9 cellular contexts compared by ENCODE assay signal in the genomic region with DNA sequence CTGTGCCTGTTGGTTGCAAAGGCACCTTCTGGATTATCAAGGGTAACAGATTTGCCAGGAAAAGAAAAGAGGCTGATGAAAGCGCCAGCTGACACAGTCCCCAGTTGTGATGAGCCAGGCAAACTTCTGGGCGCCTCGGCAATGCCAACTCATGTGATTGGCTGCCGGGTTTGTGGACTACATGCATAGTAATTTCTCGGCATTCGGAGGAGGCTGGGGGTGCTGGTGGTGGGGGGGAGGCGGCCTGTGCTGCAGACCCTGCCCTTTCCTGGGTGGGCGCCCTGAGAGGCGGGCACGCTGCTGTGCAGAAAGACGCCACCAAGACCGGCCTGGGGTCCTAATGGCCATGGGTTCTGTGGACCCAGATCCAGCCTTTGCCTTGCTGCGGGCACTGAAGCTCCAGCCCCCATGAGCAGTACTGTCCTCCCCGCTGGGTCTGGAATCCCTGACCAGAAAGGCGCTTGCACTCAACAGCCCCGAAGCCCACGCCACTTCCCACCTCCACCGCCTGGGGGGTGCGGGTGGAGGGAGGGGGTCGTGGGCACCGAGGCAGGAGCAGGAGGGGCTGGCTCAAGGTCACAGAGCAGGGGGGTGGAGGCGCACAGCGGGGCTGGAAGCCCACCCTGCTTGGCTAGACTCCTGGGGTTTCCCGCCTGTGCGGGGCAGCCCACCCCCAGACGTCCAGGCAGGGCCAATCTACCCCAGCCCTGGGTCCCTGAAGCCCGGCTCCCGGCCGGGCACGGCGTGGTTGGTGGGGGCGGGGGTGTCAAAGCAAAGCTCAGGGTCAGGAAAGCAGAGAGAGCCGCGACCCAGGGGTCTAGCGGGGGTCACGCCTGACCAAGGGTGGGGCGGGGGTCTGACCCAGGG. TPM values are rescaled to one million over a fixed set of nuclear protein-coding genes. Genes with fewer than 3 reads are reported as not detected.
DNase-seq lines count a peak whose midpoint lies in the region; ATAC-seq and TF ChIP-seq lines count a peak whose summit lies in the region.
"Had no signal": no experiment of that assay in that cellular context is flagged by ENCODE, and none has a peak within 500 bp of the region (broad histone marks: within the 10 kb centered on the region; RNA-seq: fewer than 3 reads in every experiment).

No MANE protein-coding gene starts in this region.

- intact Hi-C loops in Right ventricle myocardium superior (cut with DNase I), result no loop called here
- intact Hi-C loops in posterior vena cava (cut with DNase I), result no loop called here

- in situ Hi-C loops in SK-MEL-5 (cut with HindIII; ENCODE audit: low pct_unique_long_range_greater_than_20kb, low sequenced_read_pairs), result no loop called here

- ATAC-seq in Right ventricle myocardium superior (ENCODE audit: poor library complexity), result peak; percentile 56
- ATAC-seq in GM21390 (IDR thresholded peaks at IDR 0.05; ENCODE audit: unreplicated experiment), result no peak

- TF ChIP-seq CTCF in GM20000 (IDR thresholded peaks at IDR 0.05; ENCODE audit: extremely low read depth, missing control alignments), result no peak

- DNase-seq in EL (peak; percentile 25), SK-MEL-5 (ENCODE audit: low read depth, low spot score) (peak; percentile 28), Right ventricle myocardium superior (peak; percentile 72), posterior vena cava (ENCODE audit: low spot score) (peak; percentile 73), OCI-M1 (lab: John Stamatoyannopoulos, UW) (no peak), GM20000 (ENCODE audit: low spot score) (no peak), NOMO-1 (lab: John Stamatoyannopoulos, UW; ENCODE audit: unreplicated experiment in 2 of 2) (no peak)
- DNase-seq: activated CD4-positive, alpha-beta T cell treated with anti-CD3 and anti-CD28 coated beads, Interleukin-2, amount 10 ng/mL, durations not matched to agents 24 days and 14 days had no signal

RNA-seq across cellular contexts. Expression of gene DIRAS1, which starts 1.0 kb away (rescaled TPM):
- 7.2 and 7.3 TPM in 2 replicates for total RNA-seq in SK-MEL-5 (2014; rRNA removed; shearing (Covaris generic))
- polyA plus RNA-seq in SK-MEL-5 (2015; cell fraction: cytosol; rRNA removed), result 25.3 and 38.3 TPM in 2 replicates
- 14.2 and 14.4 TPM in 2 replicates for polyA plus RNA-seq in SK-MEL-5 (2015; cell fraction: nucleus; rRNA removed)
- 216 TPM for total RNA-seq in Right ventricle myocardium superior
- total RNA-seq in posterior vena cava, result 10 to 100 TPM; 11.6 to 21.7 TPM

RNA-seq across cellular contexts. Expression of gene GNG7, which starts 17.6 kb away (rescaled TPM):
- total RNA-seq in SK-MEL-5 (2014; rRNA removed; shearing (Covaris generic)), result 3.2 and 3.5 TPM in 2 replicates
- polyA plus RNA-seq in SK-MEL-5 (2015; cell fraction: cytosol; rRNA removed), result 16.5 and 19.5 TPM in 2 replicates
- 7.8 and 7.9 TPM in 2 replicates for polyA plus RNA-seq in SK-MEL-5 (2015; cell fraction: nucleus; rRNA removed)
- total RNA-seq in Right ventricle myocardium superior, result 35.2 TPM
- 1 to 10 TPM; 3.2 to 6.1 TPM for total RNA-seq in posterior vena cava

RNA-seq across cellular contexts. Expression of gene SLC39A3, which starts 19.7 kb away (rescaled TPM):
- 42.1 and 48.6 TPM in 2 replicates for total RNA-seq in SK-MEL-5 (2014; rRNA removed; shearing (Covaris generic))
- 89.5 and 91.7 TPM in 2 replicates for polyA plus RNA-seq in SK-MEL-5 (2015; cell fraction: cytosol; rRNA removed)
- 11.7 and 17.0 TPM in 2 replicates for polyA plus RNA-seq in SK-MEL-5 (2015; cell fraction: nucleus; rRNA removed)
- total RNA-seq in Right ventricle myocardium superior (20.2 TPM), posterior vena cava (10 to 100 TPM; 19.5 to 22.0 TPM)

Comparison
In these comparisons a context has a peak if more than half of its experiments do, and no peak if none do; other contexts are left out.
1. DNase-seq: peak in EL (single experiment), SK-MEL-5 (single experiment), Right ventricle myocardium superior (single experiment) and posterior vena cava (single experiment); none in OCI-M1 (single experiment), GM20000 (single experiment) and NOMO-1 (0 of 2).